Comparison of ENCODE assay signal across 8 cellular contexts in the genomic region with DNA sequence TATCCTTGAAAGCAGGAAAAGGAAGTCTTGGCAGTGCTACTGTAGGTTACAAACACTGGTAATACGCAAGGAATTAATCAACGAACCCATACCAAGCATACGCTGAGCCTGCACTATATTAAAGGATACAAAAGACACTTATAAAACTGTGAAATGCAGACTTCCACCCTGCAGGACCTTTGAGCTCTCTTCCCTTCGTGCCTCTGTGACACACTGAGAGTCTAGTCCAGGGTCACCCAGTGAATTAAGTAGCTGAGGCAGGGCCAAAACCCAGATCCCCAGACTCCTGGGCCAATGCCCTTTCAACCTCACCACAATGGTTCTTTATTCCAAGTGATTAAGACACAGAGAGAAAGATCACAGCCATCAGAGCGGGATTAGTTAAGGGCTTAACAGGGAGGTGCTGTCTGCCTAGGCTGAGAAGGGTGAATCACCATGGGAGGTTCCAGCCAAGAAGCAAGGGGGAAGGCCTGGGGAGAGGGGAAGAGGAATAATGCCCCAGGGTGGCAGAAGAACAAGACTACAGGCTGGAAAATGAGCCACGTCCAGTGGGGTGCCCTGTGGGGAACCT.
DNase-seq lines count a peak whose midpoint lies in the region; ATAC-seq lines count a peak whose summit lies in the region.

No MANE protein-coding gene starts in this region.

- H3K4me3 ChIP-seq in mucosa of stomach (ENCODE audit: low read length), result no peak overlapping the region

- peak overlapping the region; percentile 71 for H3K4me3 Mint-ChIP-seq in dendritic cell treated with granulocyte-macrophage colony-stimulating factor and Interleukin-4, amounts not matched to agents 40 ng/mL and 50 ng/mL, for 4 days

- H3K36me3 ChIP-seq in mucosa of stomach (ENCODE audit: control insufficient read depth, insufficient read depth, low read length), result peaks cover 4% of the 10 kb centered on the region

- intact Hi-C loops in dendritic cell treated with granulocyte-macrophage colony-stimulating factor and Interleukin-4, amounts not matched to agents 40 ng/mL and 50 ng/mL, for 4 days (cut with micrococcal nuclease), result loop anchor here (5.0 kb wide), 2 partner anchors 36 to 86 kb away; partner anchors contain the start of gene ICE2

- DNase-seq in COLO829 (ENCODE audit: low spot score) (peak; percentile 77), NCI-H226 (peak; percentile 93), NCI-H524 treated with DMSO at 0.1 percent for 48 hours (lab: John Stamatoyannopoulos, UW) (no peak), NCI-H2029 (lab: John Stamatoyannopoulos, UW) (no peak)
- DNase-seq in stimulated activated CD4-positive, alpha-beta T cell treated with anti-CD3 and anti-CD28 coated beads, Interleukin-4, amount 100 ng/mL, for 4 hours, result no peak

- no peaks in the 10 kb centered on the region for H3K9me3 Mint-ChIP-seq in dendritic cell treated with granulocyte-macrophage colony-stimulating factor and Interleukin-4, amounts not matched to agents 40 ng/mL and 50 ng/mL, for 4 days

- no peaks in the 10 kb centered on the region for H3K27me3 ChIP-seq in mucosa of stomach (ENCODE audit: control insufficient read depth, insufficient read depth, low read length)

- no peaks in the 10 kb centered on the region for H3K9me3 ChIP-seq in mucosa of stomach (ENCODE audit: control insufficient read depth, low read length)

- no peaks in the 10 kb centered on the region for H3K27me3 Mint-ChIP-seq in dendritic cell treated with granulocyte-macrophage colony-stimulating factor and Interleukin-4, amounts not matched to agents 40 ng/mL and 50 ng/mL, for 4 days

- H3K4me1 ChIP-seq in mucosa of stomach (ENCODE audit: control insufficient read depth, insufficient read depth, low read length), result peaks cover 88% of the 10 kb centered on the region

- peak overlapping the region; percentile 81 for H3K27ac Mint-ChIP-seq in dendritic cell treated with granulocyte-macrophage colony-stimulating factor and Interleukin-4, amounts not matched to agents 40 ng/mL and 50 ng/mL, for 4 days

- H3K36me3 Mint-ChIP-seq in dendritic cell treated with granulocyte-macrophage colony-stimulating factor and Interleukin-4, amounts not matched to agents 40 ng/mL and 50 ng/mL, for 4 days (ENCODE audit: low read depth), result peaks cover 97% of the 10 kb centered on the region

- no peak for ATAC-seq in GM21528 (IDR thresholded peaks at IDR 0.05; ENCODE audit: low FRiP score, unreplicated experiment)

- peak overlapping the region; percentile 25 for H3K9ac ChIP-seq in mucosa of stomach (ENCODE audit: low read length)

- H3K4me1 Mint-ChIP-seq in dendritic cell treated with granulocyte-macrophage colony-stimulating factor and Interleukin-4, amounts not matched to agents 40 ng/mL and 50 ng/mL, for 4 days (ENCODE audit: low read depth), result peaks cover 84% of the 10 kb centered on the region

Comparison
In these comparisons a context has a peak if more than half of its experiments do, and no peak if none do; other contexts are left out.
1. DNase-seq: peak in COLO829 (single experiment) and NCI-H226 (single experiment); none in stimulated activated CD4-positive, alpha-beta T cell treated with anti-CD3 and anti-CD28 coated beads, Interleukin-4, amount 100 ng/mL, for 4 hours (0 of 2), NCI-H524 treated with DMSO at 0.1 percent for 48 hours (single experiment) and NCI-H2029 (single experiment).